In genomic region chr3:107938128-107938527, GRCh38 we compare ENCODE assay signal across 9 cellular contexts.
A peak's percentile ranks its signal among the peaks of the same experiment; 100 is the strongest.
DNase-seq lines count a peak whose midpoint lies in the region; ATAC-seq and TF ChIP-seq lines count a peak whose summit lies in the region.
"Had no signal": no experiment of that assay in that cellular context is flagged by ENCODE, and none has a peak within 500 bp of the region (broad histone marks: within the 10 kb centered on the region; RNA-seq: fewer than 3 reads in every experiment).

No MANE protein-coding gene starts in this region.

- no peak overlapping the region for H3K27ac ChIP-seq in effector memory CD4-positive, alpha-beta T cell (ENCODE audit: insufficient read depth, low read length, poor library complexity, severe bottlenecking)
- H3K27ac ChIP-seq: HL-60 had no signal

- ATAC-seq in sciatic nerve (peak; percentile 71), GM19395 (IDR thresholded peaks at IDR 0.05; ENCODE audit: unreplicated experiment) (no peak), HG03139 (IDR thresholded peaks at IDR 0.05; ENCODE audit: unreplicated experiment) (no peak)

- DNase-seq in Ammon's horn (ENCODE audit: low spot score) (peak; percentile 22), H4 (ENCODE audit: low spot score) (peak; percentile 36), SK-MEL-5 (ENCODE audit: low read depth, low spot score) (peak; percentile 72), fibroblast of villous mesenchyme (ENCODE audit: low read depth) (peak; percentile 45), sciatic nerve (ENCODE audit: low spot score) (peak; percentile 62)
- DNase-seq in effector memory CD4-positive, alpha-beta T cell, result no peak

- no peak overlapping the region for H3K4me3 ChIP-seq in fibroblast of villous mesenchyme (ENCODE audit: low read depth, low read length)
- no peak overlapping the region for H3K4me3 ChIP-seq in effector memory CD4-positive, alpha-beta T cell (ENCODE audit: insufficient read depth, low read depth, low read length, poor library complexity, severe bottlenecking)

- H3K36me3 ChIP-seq in effector memory CD4-positive, alpha-beta T cell (ENCODE audit: control insufficient read depth, insufficient read depth, low read length), result no peaks in the 10 kb centered on the region

- in situ Hi-C loops in SK-MEL-5 (cut with HindIII; ENCODE audit: low pct_unique_long_range_greater_than_20kb, low sequenced_read_pairs), result no loop called here

- no peaks in the 10 kb centered on the region for H3K4me1 ChIP-seq in effector memory CD4-positive, alpha-beta T cell (ENCODE audit: control insufficient read depth, insufficient read depth, low read length, poor library complexity, severe bottlenecking)

- H3K9me3 ChIP-seq in effector memory CD4-positive, alpha-beta T cell (ENCODE audit: control insufficient read depth, low read length), result no peaks in the 10 kb centered on the region

- no peaks in the 10 kb centered on the region for H3K27me3 ChIP-seq in effector memory CD4-positive, alpha-beta T cell (replicated peaks; ENCODE audit: control insufficient read depth, insufficient read depth, low read length, poor library complexity, severe bottlenecking)

- intact Hi-C loops in sciatic nerve (cut with DNase I), result no loop called here

- peak; percentile 57 for TF ChIP-seq CTCF in fibroblast of villous mesenchyme (IDR thresholded peaks at IDR 0.05; ENCODE audit: insufficient read depth, low read depth, low read length)

Comparison
In these comparisons a context has a peak if more than half of its experiments do, and no peak if none do; other contexts are left out.
1. DNase-seq: peak in Ammon's horn (single experiment), H4 (single experiment), SK-MEL-5 (single experiment), fibroblast of villous mesenchyme (single experiment) and sciatic nerve (single experiment); none in effector memory CD4-positive, alpha-beta T cell (0 of 3).